In genomic region chr2:208545398-208546042, GRCh38 we compare ENCODE assay signal across 17 cellular contexts.
DNase-seq lines count a peak whose midpoint lies in the region; ATAC-seq, FAIRE-seq and TF ChIP-seq lines count a peak whose summit lies in the region.
"Had no signal": no experiment of that assay in that cellular context is flagged by ENCODE, and none has a peak within 500 bp of the region (broad histone marks: within the 10 kb centered on the region; RNA-seq: fewer than 3 reads in every experiment).

No MANE protein-coding gene starts in this region.

- 25 to 32% methylated on average over 4 of the region's 4 CpGs for WGBS in lower leg skin, 2 donors

- CTCF ChIA-PET in activated CD4-positive, alpha-beta T cell treated with anti-CD3 and anti-CD28 coated beads, Interleukin-2, amount 10 ng/mL, durations not matched to agents 7 days and 5 days (lab: Charles Lee), result interaction anchor here (0.8 kb wide), 1 partner anchor 725 kb away, joined by 3 read pairs; no protein-coding TSS in a partner anchor

- TF ChIP-seq CTCF in epithelial cell of proximal tubule (conservative IDR thresholded peaks at IDR 0.05; ENCODE audit: low read depth, low read length) (peak; percentile 12), lower leg skin (IDR thresholded peaks at IDR 0.05) (no peak)

- in situ Hi-C loops in ACHN (cut with HindIII; ENCODE audit: low pct_ligation_motif_present, low pct_unique_long_range_greater_than_20kb, low sequenced_read_pairs), result no loop called here

- intact Hi-C loops in activated CD4-positive, alpha-beta T cell treated with anti-CD3 and anti-CD28 coated beads, Interleukin-2, amount 10 ng/mL, durations not matched to agents 24 days and 14 days (cut with micrococcal nuclease), result no loop called here
- intact Hi-C loops in lower leg skin (cut with DNase I; ENCODE audit: low total_unique reads), result no loop called here

- H3K27ac Mint-ChIP-seq in activated CD4-positive, alpha-beta T cell treated with anti-CD3 and anti-CD28 coated beads, Interleukin-2, amount 10 ng/mL, durations not matched to agents 24 days and 14 days, result no peak overlapping the region
- H3K27ac Mint-ChIP-seq in activated CD4-positive, alpha-beta T cell treated with anti-CD3 and anti-CD28 coated beads, Interleukin-2, amount 10 ng/mL, durations not matched to agents 7 days and 5 days, result no peak overlapping the region

- no peak overlapping the region for H3K4me3 Mint-ChIP-seq in activated CD4-positive, alpha-beta T cell treated with anti-CD3 and anti-CD28 coated beads, Interleukin-2, amount 10 ng/mL, durations not matched to agents 24 days and 14 days
- H3K4me3 Mint-ChIP-seq in activated CD4-positive, alpha-beta T cell treated with anti-CD3 and anti-CD28 coated beads, Interleukin-2, amount 10 ng/mL, durations not matched to agents 7 days and 5 days, result no peak overlapping the region

- TF ChIP-seq POLR2A in H54 (IDR thresholded peaks at IDR 0.05; ENCODE audit: low read depth, low read length) (no peak), lower leg skin (IDR thresholded peaks at IDR 0.05) (no peak)

- no peak for ATAC-seq in GM21390 (IDR thresholded peaks at IDR 0.05; ENCODE audit: unreplicated experiment)

- peak; percentile 40 for DNase-seq in activated CD4-positive, alpha-beta T cell treated with anti-CD3 and anti-CD28 coated beads, Interleukin-2, amount 10 ng/mL, durations not matched to agents 24 days and 14 days
- DNase-seq in activated CD4-positive, alpha-beta T cell treated with anti-CD3 and anti-CD28 coated beads, Interleukin-2, amount 10 ng/mL, durations not matched to agents 7 days and 5 days, result no peak
- DNase-seq in NCI-H345 (lab: John Stamatoyannopoulos, UW) (peak; percentile 93), epithelial cell of proximal tubule (ENCODE audit: low read depth) (no peak), ACHN (no peak), H54 (ENCODE audit: insufficient read length, low spot score) (no peak), lower leg skin (ENCODE audit: low spot score in 2 of 2) (no peak)
- DNase-seq: activated gamma-delta T cell, anterior cingulate cortex, GF-D8, Kasumi-1, NCI-H446, posterior cingulate gyrus, WERI-Rb-1 had no signal

- H3K4me1 Mint-ChIP-seq in activated CD4-positive, alpha-beta T cell treated with anti-CD3 and anti-CD28 coated beads, Interleukin-2, amount 10 ng/mL, durations not matched to agents 24 days and 14 days, result no peaks in the 10 kb centered on the region
- H3K4me1 Mint-ChIP-seq in activated CD4-positive, alpha-beta T cell treated with anti-CD3 and anti-CD28 coated beads, Interleukin-2, amount 10 ng/mL, durations not matched to agents 7 days and 5 days, result no peaks in the 10 kb centered on the region

- H3K9me3 Mint-ChIP-seq in activated CD4-positive, alpha-beta T cell treated with anti-CD3 and anti-CD28 coated beads, Interleukin-2, amount 10 ng/mL, durations not matched to agents 24 days and 14 days, result no peaks in the 10 kb centered on the region
- H3K9me3 Mint-ChIP-seq in activated CD4-positive, alpha-beta T cell treated with anti-CD3 and anti-CD28 coated beads, Interleukin-2, amount 10 ng/mL, durations not matched to agents 7 days and 5 days, result no peaks in the 10 kb centered on the region

- no peaks in the 10 kb centered on the region for H3K27me3 Mint-ChIP-seq in activated CD4-positive, alpha-beta T cell treated with anti-CD3 and anti-CD28 coated beads, Interleukin-2, amount 10 ng/mL, durations not matched to agents 24 days and 14 days
- no peaks in the 10 kb centered on the region for H3K27me3 Mint-ChIP-seq in activated CD4-positive, alpha-beta T cell treated with anti-CD3 and anti-CD28 coated beads, Interleukin-2, amount 10 ng/mL, durations not matched to agents 7 days and 5 days

- no peak for FAIRE-seq in H54 (lab: Jason Lieb, UNC)
- FAIRE-seq: A204.1 had no signal

- H3K4me3 ChIP-seq in epithelial cell of proximal tubule (ENCODE audit: low read depth, low read length) (peak overlapping the region; percentile 60), lower leg skin (ENCODE audit: low read depth, poor library complexity, severe bottlenecking) (no peak overlapping the region)
- H3K4me3 ChIP-seq: coronary artery had no signal

- H3K36me3 Mint-ChIP-seq in activated CD4-positive, alpha-beta T cell treated with anti-CD3 and anti-CD28 coated beads, Interleukin-2, amount 10 ng/mL, durations not matched to agents 24 days and 14 days (ENCODE audit: low read depth), result no peaks in the 10 kb centered on the region
- no peaks in the 10 kb centered on the region for H3K36me3 Mint-ChIP-seq in activated CD4-positive, alpha-beta T cell treated with anti-CD3 and anti-CD28 coated beads, Interleukin-2, amount 10 ng/mL, durations not matched to agents 7 days and 5 days (ENCODE audit: low read depth)

- POLR2A ChIA-PET in activated CD4-positive, alpha-beta T cell treated with anti-CD3 and anti-CD28 coated beads, Interleukin-2, amount 10 ng/mL, durations not matched to agents 7 days and 5 days (lab: Charles Lee), result no interaction called here

Comparison
In these comparisons a context has a peak if more than half of its experiments do, and no peak if none do; other contexts are left out.
1. DNase-seq: peak in activated CD4-positive, alpha-beta T cell treated with anti-CD3 and anti-CD28 coated beads, Interleukin-2, amount 10 ng/mL, durations not matched to agents 24 days and 14 days (single experiment) and NCI-H345 (single experiment); none in activated CD4-positive, alpha-beta T cell treated with anti-CD3 and anti-CD28 coated beads, Interleukin-2, amount 10 ng/mL, durations not matched to agents 7 days and 5 days (single experiment), epithelial cell of proximal tubule (single experiment), ACHN (single experiment), H54 (single experiment) and lower leg skin (0 of 2).